Comparison of ENCODE assay signal across 26 cellular contexts in genomic region chr20:22080985-22081384, GRCh38.
"Had no signal": no experiment of that assay in that cellular context is flagged by ENCODE, and none has a peak within 500 bp of the region (broad histone marks: within the 10 kb centered on the region; RNA-seq: fewer than 3 reads in every experiment).

No MANE protein-coding gene starts in this region.

- H3K27ac Mint-ChIP-seq: activated CD4-positive, alpha-beta T cell treated with anti-CD3 and anti-CD28 coated beads for 36 hours; activated CD8-positive, alpha-beta memory T cell treated with anti-CD3 and anti-CD28 coated beads, Interleukin-2, amount 10 ng/mL, durations not matched to agents 7 days and 5 days; activated CD8-positive, alpha-beta T cell treated with anti-CD3 and anti-CD28 coated beads, Interleukin-2, amount 10 ng/mL, durations not matched to agents 7 days and 5 days; activated naive CD4-positive, alpha-beta T cell treated with anti-CD3 and anti-CD28 coated beads, Interleukin-2, amount 50 U/mL, for 24 hours; activated naive CD8-positive, alpha-beta T cell treated with anti-CD3 and anti-CD28 coated beads, Interleukin-2, amount 50 U/mL, for 24 hours; activated T-helper 2 cell treated with anti-CD3 and anti-CD28 coated beads, Interferon-gamma antibody, Interleukin-2, Interleukin-4, amounts not matched to agents 10 μg/mL and 5 μg/mL and 100 μg/mL, durations not matched to agents 14 hours and 24 hours and 36 hours; natural killer cell; progenitor cell of endocrine pancreas; T-helper 2 cell treated with Interferon-gamma antibody and Interleukin-4, amounts not matched to agents 5 μg/mL and 100 μg/mL, for 36 hours had no signal

- FAIRE-seq: colon, frontal cortex, islet of Langerhans had no signal

- DNase-seq: activated CD4-positive, alpha-beta T cell treated with anti-CD3 and anti-CD28 coated beads for 36 hours; activated CD4-positive, CD25-positive, alpha-beta regulatory T cell; activated CD8-positive, alpha-beta memory T cell treated with anti-CD3 and anti-CD28 coated beads, Interleukin-2, amount 10 ng/mL, durations not matched to agents 7 days and 5 days; activated CD8-positive, alpha-beta T cell treated with anti-CD3 and anti-CD28 coated beads, Interleukin-2, amount 10 ng/mL, durations not matched to agents 7 days and 5 days; activated naive CD8-positive, alpha-beta T cell treated with anti-CD3 and anti-CD28 coated beads, Interleukin-2, amount 50 U/mL, for 24 hours; activated T-cell treated with anti-CD3 and anti-CD28 coated beads, Interleukin-2, amount 50 U/mL, for 48 hours; anterior cingulate cortex; dermis blood vessel endothelial cell; effector CD4-positive, alpha-beta T cell; left lung; lower lobe of right lung; mesendoderm; natural killer cell; stimulated activated CD4-positive, alpha-beta T cell treated with anti-CD3 and anti-CD28 coated beads, Interleukin-15, amount 100 ng/mL, for 24 hours; stimulated activated naive CD4-positive, alpha-beta T cell; T-helper 1 cell had no signal

- H3K9me3 ChIP-seq: lower lobe of right lung, tibial nerve had no signal

- H3K4me2 ChIP-seq: smooth muscle cell had no signal

- H3K36me3 Mint-ChIP-seq: activated CD8-positive, alpha-beta memory T cell treated with anti-CD3 and anti-CD28 coated beads, Interleukin-2, amount 10 ng/mL, durations not matched to agents 7 days and 5 days; activated naive CD4-positive, alpha-beta T cell treated with anti-CD3 and anti-CD28 coated beads, Interleukin-2, amount 50 U/mL, for 24 hours had no signal

- H3K27ac ChIP-seq: left lung, lower lobe of right lung, tibial nerve had no signal

- H3K4me3 Mint-ChIP-seq: activated CD4-positive, alpha-beta T cell treated with anti-CD3 and anti-CD28 coated beads for 36 hours; activated CD8-positive, alpha-beta memory T cell treated with anti-CD3 and anti-CD28 coated beads, Interleukin-2, amount 10 ng/mL, durations not matched to agents 7 days and 5 days; activated CD8-positive, alpha-beta T cell treated with anti-CD3 and anti-CD28 coated beads, Interleukin-2, amount 10 ng/mL, durations not matched to agents 7 days and 5 days; activated naive CD4-positive, alpha-beta T cell treated with anti-CD3 and anti-CD28 coated beads, Interleukin-2, amount 50 U/mL, for 24 hours; activated naive CD8-positive, alpha-beta T cell treated with anti-CD3 and anti-CD28 coated beads, Interleukin-2, amount 50 U/mL, for 24 hours; natural killer cell; T-helper 2 cell treated with Interferon-gamma antibody and Interleukin-4, amounts not matched to agents 5 μg/mL and 100 μg/mL, for 36 hours had no signal

- H3K4me3 ChIP-seq: left lung, lower lobe of right lung, smooth muscle cell, tibial nerve had no signal

- ATAC-seq: activated CD4-positive, alpha-beta T cell treated with anti-CD3 and anti-CD28 coated beads for 36 hours; activated CD8-positive, alpha-beta memory T cell treated with anti-CD3 and anti-CD28 coated beads, Interleukin-2, amount 10 ng/mL, durations not matched to agents 7 days and 5 days; activated CD8-positive, alpha-beta T cell treated with anti-CD3 and anti-CD28 coated beads, Interleukin-2, amount 10 ng/mL, durations not matched to agents 7 days and 5 days; activated naive CD8-positive, alpha-beta T cell treated with anti-CD3 and anti-CD28 coated beads, Interleukin-2, amount 50 U/mL, for 24 hours; left lung; lower lobe of right lung; natural killer cell; sciatic nerve had no signal

- H3K4me1 ChIP-seq: left lung, lower lobe of right lung, tibial nerve had no signal

- H3K36me3 ChIP-seq: left lung, lower lobe of right lung, tibial nerve had no signal

- H3K27me3 ChIP-seq: left lung, tibial nerve had no signal

- H3K27me3 Mint-ChIP-seq: activated CD4-positive, alpha-beta T cell treated with anti-CD3 and anti-CD28 coated beads for 36 hours; activated CD8-positive, alpha-beta memory T cell treated with anti-CD3 and anti-CD28 coated beads, Interleukin-2, amount 10 ng/mL, durations not matched to agents 7 days and 5 days; activated naive CD4-positive, alpha-beta T cell treated with anti-CD3 and anti-CD28 coated beads, Interleukin-2, amount 50 U/mL, for 24 hours; activated naive CD8-positive, alpha-beta T cell treated with anti-CD3 and anti-CD28 coated beads, Interleukin-2, amount 50 U/mL, for 24 hours; progenitor cell of endocrine pancreas had no signal

- H3K4me1 Mint-ChIP-seq: activated CD4-positive, alpha-beta T cell treated with anti-CD3 and anti-CD28 coated beads for 36 hours; activated CD8-positive, alpha-beta memory T cell treated with anti-CD3 and anti-CD28 coated beads, Interleukin-2, amount 10 ng/mL, durations not matched to agents 7 days and 5 days; activated naive CD4-positive, alpha-beta T cell treated with anti-CD3 and anti-CD28 coated beads, Interleukin-2, amount 50 U/mL, for 24 hours; activated naive CD8-positive, alpha-beta T cell treated with anti-CD3 and anti-CD28 coated beads, Interleukin-2, amount 50 U/mL, for 24 hours; natural killer cell had no signal
